1 cellular context compared by ENCODE assay signal in the genomic region with DNA sequence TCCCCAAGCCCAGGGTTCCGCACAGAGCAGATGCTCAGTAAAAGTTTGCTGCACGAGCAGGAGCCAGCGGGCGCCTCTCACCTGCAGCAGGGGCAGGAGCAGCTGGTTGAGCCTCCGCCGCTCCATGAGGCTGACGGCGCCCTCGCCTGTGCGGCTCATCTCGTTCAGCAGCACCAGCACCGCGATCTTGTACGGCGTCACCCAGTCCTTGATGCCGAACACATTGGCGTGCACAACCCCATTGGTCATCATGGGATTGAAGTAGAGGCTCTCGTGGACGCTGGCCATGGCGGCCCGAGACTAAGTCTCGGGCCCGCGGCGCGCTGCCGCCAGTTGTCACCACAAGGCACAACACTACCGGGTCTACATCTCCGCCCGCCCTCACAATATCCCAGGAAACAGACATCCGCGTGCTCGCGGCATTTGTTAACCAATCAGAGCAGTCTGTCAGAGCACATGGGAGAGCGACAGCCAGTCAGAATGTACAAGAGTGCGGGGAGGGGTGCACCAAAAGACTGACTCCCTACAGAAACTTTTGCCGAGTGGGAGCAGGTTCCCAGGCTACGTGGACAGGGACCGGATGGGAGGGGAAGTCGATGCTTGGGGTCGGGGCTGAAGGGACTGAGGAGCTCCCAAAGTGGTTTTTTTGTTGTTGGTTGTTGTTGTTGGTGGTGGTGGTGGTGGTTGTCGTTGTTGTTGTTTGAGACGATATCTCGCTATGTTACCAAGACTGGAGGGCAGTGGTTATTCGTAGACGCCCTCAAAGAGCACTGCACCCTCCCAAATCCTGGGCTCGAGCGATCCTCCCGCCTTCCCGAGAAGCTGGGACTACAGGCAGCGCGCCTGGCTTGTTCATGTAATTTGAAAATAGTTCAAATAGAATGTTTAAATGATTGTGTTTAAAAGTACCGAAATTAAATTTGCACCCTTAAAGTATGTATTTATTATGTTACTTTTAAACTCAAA.
A peak's percentile ranks its signal among the peaks of the same experiment; 100 is the strongest.
TF ChIP-seq lines count a peak whose summit lies in the region.

A gene with protein sequence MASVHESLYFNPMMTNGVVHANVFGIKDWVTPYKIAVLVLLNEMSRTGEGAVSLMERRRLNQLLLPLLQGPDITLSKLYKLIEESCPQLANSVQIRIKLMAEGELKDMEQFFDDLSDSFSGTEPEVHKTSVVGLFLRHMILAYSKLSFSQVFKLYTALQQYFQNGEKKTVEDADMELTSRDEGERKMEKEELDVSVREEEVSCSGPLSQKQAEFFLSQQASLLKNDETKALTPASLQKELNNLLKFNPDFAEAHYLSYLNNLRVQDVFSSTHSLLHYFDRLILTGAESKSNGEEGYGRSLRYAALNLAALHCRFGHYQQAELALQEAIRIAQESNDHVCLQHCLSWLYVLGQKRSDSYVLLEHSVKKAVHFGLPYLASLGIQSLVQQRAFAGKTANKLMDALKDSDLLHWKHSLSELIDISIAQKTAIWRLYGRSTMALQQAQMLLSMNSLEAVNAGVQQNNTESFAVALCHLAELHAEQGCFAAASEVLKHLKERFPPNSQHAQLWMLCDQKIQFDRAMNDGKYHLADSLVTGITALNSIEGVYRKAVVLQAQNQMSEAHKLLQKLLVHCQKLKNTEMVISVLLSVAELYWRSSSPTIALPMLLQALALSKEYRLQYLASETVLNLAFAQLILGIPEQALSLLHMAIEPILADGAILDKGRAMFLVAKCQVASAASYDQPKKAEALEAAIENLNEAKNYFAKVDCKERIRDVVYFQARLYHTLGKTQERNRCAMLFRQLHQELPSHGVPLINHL (minus strand): TSS at position 359 of the 966 bp plus-strand sequence. CDS start 71 bp downstream, at position 288.

TF ChIP-seq in HepG2, 621 proteins besides CTCF, POLR2A, EP300 and RAD21 (continued from another document and continues in another):
- TF ChIP-seq, protein P1, sequence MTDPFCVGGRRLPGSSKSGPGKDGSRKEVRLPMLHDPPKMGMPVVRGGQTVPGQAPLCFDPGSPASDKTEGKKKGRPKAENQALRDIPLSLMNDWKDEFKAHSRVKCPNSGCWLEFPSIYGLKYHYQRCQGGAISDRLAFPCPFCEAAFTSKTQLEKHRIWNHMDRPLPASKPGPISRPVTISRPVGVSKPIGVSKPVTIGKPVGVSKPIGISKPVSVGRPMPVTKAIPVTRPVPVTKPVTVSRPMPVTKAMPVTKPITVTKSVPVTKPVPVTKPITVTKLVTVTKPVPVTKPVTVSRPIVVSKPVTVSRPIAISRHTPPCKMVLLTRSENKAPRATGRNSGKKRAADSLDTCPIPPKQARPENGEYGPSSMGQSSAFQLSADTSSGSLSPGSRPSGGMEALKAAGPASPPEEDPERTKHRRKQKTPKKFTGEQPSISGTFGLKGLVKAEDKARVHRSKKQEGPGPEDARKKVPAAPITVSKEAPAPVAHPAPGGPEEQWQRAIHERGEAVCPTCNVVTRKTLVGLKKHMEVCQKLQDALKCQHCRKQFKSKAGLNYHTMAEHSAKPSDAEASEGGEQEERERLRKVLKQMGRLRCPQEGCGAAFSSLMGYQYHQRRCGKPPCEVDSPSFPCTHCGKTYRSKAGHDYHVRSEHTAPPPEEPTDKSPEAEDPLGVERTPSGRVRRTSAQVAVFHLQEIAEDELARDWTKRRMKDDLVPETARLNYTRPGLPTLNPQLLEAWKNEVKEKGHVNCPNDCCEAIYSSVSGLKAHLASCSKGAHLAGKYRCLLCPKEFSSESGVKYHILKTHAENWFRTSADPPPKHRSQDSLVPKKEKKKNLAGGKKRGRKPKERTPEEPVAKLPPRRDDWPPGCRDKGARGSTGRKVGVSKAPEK (CRISPR knock-in tag; IDR thresholded peaks at IDR 0.05; ENCODE audit: borderline replicate concordance), result peak; percentile 75; the same call in 1 of the 2 replicates
- peak; percentile 73; the same call in 1 of the 2 replicates for TF ChIP-seq KLF11 (CRISPR knock-in tag; IDR thresholded peaks at IDR 0.05)
- 0 out of 2 replicates have a peak, but pooled peaks have one; percentile 46 for TF ChIP-seq ZNF430 (CRISPR knock-in tag; IDR thresholded peaks at IDR 0.05)
- peak; percentile 93 for TF ChIP-seq TAF1 (CRISPR knock-in tag; IDR thresholded peaks at IDR 0.05)
- TF ChIP-seq SP2 (CRISPR knock-in tag; IDR thresholded peaks at IDR 0.05), result peak; percentile 85
- no peak for TF ChIP-seq ZNF841 (CRISPR knock-in tag; IDR thresholded peaks at IDR 0.05; ENCODE audit: borderline replicate concordance)
- TF ChIP-seq TBP (CRISPR knock-in tag; IDR thresholded peaks at IDR 0.05), result no peak
- TF ChIP-seq GLI4 (CRISPR knock-in tag; IDR thresholded peaks at IDR 0.05; ENCODE audit: borderline replicate concordance), result 0 out of 2 replicates have a peak, but pooled peaks have one; percentile 32
- peak; percentile 61; the same call in 1 of the 2 replicates for TF ChIP-seq ELF4 (CRISPR knock-in tag; IDR thresholded peaks at IDR 0.05; ENCODE audit: borderline replicate concordance)
- TF ChIP-seq ZNF619 (CRISPR knock-in tag; IDR thresholded peaks at IDR 0.05), result no peak
- TF ChIP-seq TOE1 (CRISPR knock-in tag; IDR thresholded peaks at IDR 0.05), result no peak
- peak; percentile 90 for TF ChIP-seq ZNF44 (CRISPR knock-in tag; IDR thresholded peaks at IDR 0.05)
- TF ChIP-seq, protein P2, sequence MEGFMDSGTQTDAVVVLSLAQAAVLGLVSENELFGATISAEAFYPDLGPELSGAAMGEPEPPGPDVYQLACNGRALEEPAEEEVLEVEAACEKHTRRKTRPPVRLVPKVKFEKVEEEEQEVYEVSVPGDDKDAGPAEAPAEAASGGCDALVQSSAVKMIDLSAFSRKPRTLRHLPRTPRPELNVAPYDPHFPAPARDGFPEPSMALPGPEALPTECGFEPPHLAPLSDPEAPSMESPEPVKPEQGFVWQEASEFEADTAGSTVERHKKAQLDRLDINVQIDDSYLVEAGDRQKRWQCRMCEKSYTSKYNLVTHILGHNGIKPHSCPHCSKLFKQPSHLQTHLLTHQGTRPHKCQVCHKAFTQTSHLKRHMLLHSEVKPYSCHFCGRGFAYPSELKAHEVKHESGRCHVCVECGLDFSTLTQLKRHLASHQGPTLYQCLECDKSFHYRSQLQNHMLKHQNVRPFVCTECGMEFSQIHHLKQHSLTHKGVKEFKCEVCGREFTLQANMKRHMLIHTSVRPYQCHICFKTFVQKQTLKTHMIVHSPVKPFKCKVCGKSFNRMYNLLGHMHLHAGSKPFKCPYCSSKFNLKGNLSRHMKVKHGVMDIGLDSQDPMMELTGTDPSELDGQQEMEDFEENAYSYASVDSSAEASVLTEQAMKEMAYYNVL (CRISPR knock-in tag; IDR thresholded peaks at IDR 0.05; ENCODE audit: borderline replicate concordance), result 0 out of 2 replicates have a peak, but pooled peaks have one; percentile 46
- TF ChIP-seq ZNF747 (CRISPR knock-in tag; IDR thresholded peaks at IDR 0.05; ENCODE audit: borderline replicate concordance), result 0 out of 2 replicates have a peak, but pooled peaks have one; percentile 67
- 0 out of 2 replicates have a peak, but pooled peaks have one; percentile 63 for TF ChIP-seq ZNF709 (CRISPR knock-in tag; IDR thresholded peaks at IDR 0.05)
- no peak for TF ChIP-seq GZF1 (CRISPR knock-in tag; IDR thresholded peaks at IDR 0.05)
- TF ChIP-seq CBFB (CRISPR knock-in tag; IDR thresholded peaks at IDR 0.05), result peak; percentile 83; the same call in 1 of the 2 replicates
- no peak for TF ChIP-seq FOXA1 (IDR thresholded peaks at IDR 0.05)
- no peak for TF ChIP-seq FOXA1 (CRISPR knock-in tag; IDR thresholded peaks at IDR 0.05)
- no peak; the same call in 1 of the 2 replicates for TF ChIP-seq EHMT2 (IDR thresholded peaks at IDR 0.05; ENCODE audit: borderline replicate concordance, low read depth, low read length)
- no peak; the same call in 1 of the 2 replicates for TF ChIP-seq ZNF343 (CRISPR knock-in tag; IDR thresholded peaks at IDR 0.05)
- TF ChIP-seq, protein P3, sequence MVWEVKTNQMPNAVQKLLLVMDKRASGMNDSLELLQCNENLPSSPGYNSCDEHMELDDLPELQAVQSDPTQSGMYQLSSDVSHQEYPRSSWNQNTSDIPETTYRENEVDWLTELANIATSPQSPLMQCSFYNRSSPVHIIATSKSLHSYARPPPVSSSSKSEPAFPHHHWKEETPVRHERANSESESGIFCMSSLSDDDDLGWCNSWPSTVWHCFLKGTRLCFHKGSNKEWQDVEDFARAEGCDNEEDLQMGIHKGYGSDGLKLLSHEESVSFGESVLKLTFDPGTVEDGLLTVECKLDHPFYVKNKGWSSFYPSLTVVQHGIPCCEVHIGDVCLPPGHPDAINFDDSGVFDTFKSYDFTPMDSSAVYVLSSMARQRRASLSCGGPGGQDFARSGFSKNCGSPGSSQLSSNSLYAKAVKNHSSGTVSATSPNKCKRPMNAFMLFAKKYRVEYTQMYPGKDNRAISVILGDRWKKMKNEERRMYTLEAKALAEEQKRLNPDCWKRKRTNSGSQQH (CRISPR knock-in tag; IDR thresholded peaks at IDR 0.05; ENCODE audit: low read depth), result peak; percentile 81; the same call in 1 of the 2 replicates
- no peak for TF ChIP-seq PAWR (CRISPR knock-in tag; IDR thresholded peaks at IDR 0.05; ENCODE audit: borderline replicate concordance)
- TF ChIP-seq ZNF598 (CRISPR knock-in tag; IDR thresholded peaks at IDR 0.05; ENCODE audit: borderline replicate concordance), result peak; percentile 82
- no peak for TF ChIP-seq ZBTB3 (CRISPR knock-in tag; IDR thresholded peaks at IDR 0.05; ENCODE audit: borderline replicate concordance, low read depth)
- TF ChIP-seq, protein P4, sequence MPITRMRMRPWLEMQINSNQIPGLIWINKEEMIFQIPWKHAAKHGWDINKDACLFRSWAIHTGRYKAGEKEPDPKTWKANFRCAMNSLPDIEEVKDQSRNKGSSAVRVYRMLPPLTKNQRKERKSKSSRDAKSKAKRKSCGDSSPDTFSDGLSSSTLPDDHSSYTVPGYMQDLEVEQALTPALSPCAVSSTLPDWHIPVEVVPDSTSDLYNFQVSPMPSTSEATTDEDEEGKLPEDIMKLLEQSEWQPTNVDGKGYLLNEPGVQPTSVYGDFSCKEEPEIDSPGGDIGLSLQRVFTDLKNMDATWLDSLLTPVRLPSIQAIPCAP (CRISPR knock-in tag; IDR thresholded peaks at IDR 0.05; ENCODE audit: low read depth), result no peak
- TF ChIP-seq KLF13 (CRISPR knock-in tag; IDR thresholded peaks at IDR 0.05), result no peak
- TF ChIP-seq, protein P5, sequence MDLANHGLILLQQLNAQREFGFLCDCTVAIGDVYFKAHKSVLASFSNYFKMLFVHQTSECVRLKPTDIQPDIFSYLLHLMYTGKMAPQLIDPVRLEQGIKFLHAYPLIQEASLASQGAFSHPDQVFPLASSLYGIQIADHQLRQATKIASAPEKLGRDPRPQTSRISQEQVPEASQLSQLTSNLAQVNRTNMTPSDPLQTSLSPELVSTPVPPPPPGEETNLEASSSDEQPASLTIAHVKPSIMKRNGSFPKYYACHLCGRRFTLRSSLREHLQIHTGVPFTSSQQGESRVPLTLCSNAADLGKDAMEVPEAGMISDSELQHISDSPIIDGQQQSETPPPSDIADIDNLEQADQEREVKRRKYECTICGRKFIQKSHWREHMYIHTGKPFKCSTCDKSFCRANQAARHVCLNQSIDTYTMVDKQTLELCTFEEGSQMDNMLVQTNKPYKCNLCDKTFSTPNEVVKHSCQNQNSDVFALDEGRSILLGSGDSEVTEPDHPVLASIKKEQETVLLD (CRISPR knock-in tag; IDR thresholded peaks at IDR 0.05; ENCODE audit: low read depth), result peak; percentile 66; the same call in 1 of the 2 replicates
- TF ChIP-seq, protein P6, sequence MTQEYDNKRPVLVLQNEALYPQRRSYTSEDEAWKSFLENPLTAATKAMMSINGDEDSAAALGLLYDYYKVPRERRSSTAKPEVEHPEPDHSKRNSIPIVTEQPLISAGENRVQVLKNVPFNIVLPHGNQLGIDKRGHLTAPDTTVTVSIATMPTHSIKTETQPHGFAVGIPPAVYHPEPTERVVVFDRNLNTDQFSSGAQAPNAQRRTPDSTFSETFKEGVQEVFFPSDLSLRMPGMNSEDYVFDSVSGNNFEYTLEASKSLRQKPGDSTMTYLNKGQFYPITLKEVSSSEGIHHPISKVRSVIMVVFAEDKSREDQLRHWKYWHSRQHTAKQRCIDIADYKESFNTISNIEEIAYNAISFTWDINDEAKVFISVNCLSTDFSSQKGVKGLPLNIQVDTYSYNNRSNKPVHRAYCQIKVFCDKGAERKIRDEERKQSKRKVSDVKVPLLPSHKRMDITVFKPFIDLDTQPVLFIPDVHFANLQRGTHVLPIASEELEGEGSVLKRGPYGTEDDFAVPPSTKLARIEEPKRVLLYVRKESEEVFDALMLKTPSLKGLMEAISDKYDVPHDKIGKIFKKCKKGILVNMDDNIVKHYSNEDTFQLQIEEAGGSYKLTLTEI (CRISPR knock-in tag; conservative IDR thresholded peaks at IDR 0.05), result no peak
- no peak for TF ChIP-seq CHCHD3 (CRISPR knock-in tag; IDR thresholded peaks at IDR 0.05)
- no peak for TF ChIP-seq SMAD9 (CRISPR knock-in tag; IDR thresholded peaks at IDR 0.05)
- TF ChIP-seq SOX6 (IDR thresholded peaks at IDR 0.05), result no peak
- TF ChIP-seq SOX6 (CRISPR knock-in tag; IDR thresholded peaks at IDR 0.05), result peak; percentile 55
- no peak for TF ChIP-seq ZNF790 (CRISPR knock-in tag; IDR thresholded peaks at IDR 0.05; ENCODE audit: borderline replicate concordance)
- TF ChIP-seq, protein P7, sequence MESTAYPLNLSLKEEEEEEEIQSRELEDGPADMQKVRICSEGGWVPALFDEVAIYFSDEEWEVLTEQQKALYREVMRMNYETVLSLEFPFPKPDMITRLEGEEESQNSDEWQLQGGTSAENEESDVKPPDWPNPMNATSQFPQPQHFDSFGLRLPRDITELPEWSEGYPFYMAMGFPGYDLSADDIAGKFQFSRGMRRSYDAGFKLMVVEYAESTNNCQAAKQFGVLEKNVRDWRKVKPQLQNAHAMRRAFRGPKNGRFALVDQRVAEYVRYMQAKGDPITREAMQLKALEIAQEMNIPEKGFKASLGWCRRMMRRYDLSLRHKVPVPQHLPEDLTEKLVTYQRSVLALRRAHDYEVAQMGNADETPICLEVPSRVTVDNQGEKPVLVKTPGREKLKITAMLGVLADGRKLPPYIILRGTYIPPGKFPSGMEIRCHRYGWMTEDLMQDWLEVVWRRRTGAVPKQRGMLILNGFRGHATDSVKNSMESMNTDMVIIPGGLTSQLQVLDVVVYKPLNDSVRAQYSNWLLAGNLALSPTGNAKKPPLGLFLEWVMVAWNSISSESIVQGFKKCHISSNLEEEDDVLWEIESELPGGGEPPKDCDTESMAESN (CRISPR knock-in tag; conservative IDR thresholded peaks at IDR 0.05), result no peak; the same call in 1 of the 2 replicates
- TF ChIP-seq NR2F1 (CRISPR knock-in tag; IDR thresholded peaks at IDR 0.05), result no peak
- 0 out of 2 replicates have a peak, but pooled peaks have one; percentile 59 for TF ChIP-seq NR2F6 (IDR thresholded peaks at IDR 0.05)
- TF ChIP-seq NR2F6 (CRISPR knock-in tag; IDR thresholded peaks at IDR 0.05), result peak; percentile 36; the same call in 1 of the 2 replicates
- TF ChIP-seq GTF2F1 (IDR thresholded peaks at IDR 0.05; ENCODE audit: low read length), result no peak
- TF ChIP-seq, protein P8, sequence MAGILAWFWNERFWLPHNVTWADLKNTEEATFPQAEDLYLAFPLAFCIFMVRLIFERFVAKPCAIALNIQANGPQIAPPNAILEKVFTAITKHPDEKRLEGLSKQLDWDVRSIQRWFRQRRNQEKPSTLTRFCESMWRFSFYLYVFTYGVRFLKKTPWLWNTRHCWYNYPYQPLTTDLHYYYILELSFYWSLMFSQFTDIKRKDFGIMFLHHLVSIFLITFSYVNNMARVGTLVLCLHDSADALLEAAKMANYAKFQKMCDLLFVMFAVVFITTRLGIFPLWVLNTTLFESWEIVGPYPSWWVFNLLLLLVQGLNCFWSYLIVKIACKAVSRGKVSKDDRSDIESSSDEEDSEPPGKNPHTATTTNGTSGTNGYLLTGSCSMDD (CRISPR knock-in tag; IDR thresholded peaks at IDR 0.05), result no peak
